In the genomic region with DNA sequence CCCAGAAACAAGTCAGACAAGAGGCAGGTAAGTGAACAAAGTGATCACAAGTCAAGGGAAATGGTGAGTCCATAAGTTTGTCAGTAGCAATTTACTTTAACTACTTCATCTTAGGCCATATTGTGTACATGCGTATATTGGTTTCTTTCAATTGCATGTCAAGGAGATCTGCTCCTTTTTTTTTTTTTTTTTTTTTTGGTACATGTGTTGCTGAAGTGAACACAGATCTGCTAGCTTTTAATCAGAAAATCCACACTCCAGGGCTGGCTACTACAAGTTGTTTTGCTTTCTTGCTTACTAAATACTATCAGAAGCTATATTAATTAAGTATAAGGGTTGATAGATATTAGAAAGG, we compare ENCODE assay signal across 28 cellular contexts.
"Had no signal": no experiment of that assay in that cellular context is flagged by ENCODE, and none has a peak within 500 bp of the region (broad histone marks: within the 10 kb centered on the region; RNA-seq: fewer than 3 reads in every experiment).

No MANE protein-coding gene starts in this region.

- H3K4me1 ChIP-seq: left lung, lower lobe of right lung, pancreas, prostate gland, stomach, testis, thyroid gland, transverse colon, upper lobe of left lung, vagina had no signal

- H3K27ac ChIP-seq: hepatocyte, left lung, lower lobe of right lung, pancreas, prostate gland, skin epidermis, stomach, testis, thyroid gland, transverse colon, upper lobe of left lung, vagina had no signal

- H3K27ac Mint-ChIP-seq: naive thymus-derived CD8-positive, alpha-beta T cell; stimulated activated naive B cell treated with anti-CD40 and anti-IgM and Interleukin-4, amounts not matched to agents 10 μg/mL and 1 μg/mL and 100 μg/mL, for 72 hours had no signal

- H3K79me2 ChIP-seq: hepatocyte had no signal

- H3K27me3 Mint-ChIP-seq: naive thymus-derived CD8-positive, alpha-beta T cell; stimulated activated naive B cell treated with anti-CD40 and anti-IgM and Interleukin-4, amounts not matched to agents 10 μg/mL and 1 μg/mL and 100 μg/mL, for 72 hours had no signal

- FAIRE-seq: islet of Langerhans, kidney, pancreas had no signal

- H3K9me3 Mint-ChIP-seq: stimulated activated naive B cell treated with anti-CD40 and anti-IgM and Interleukin-4, amounts not matched to agents 10 μg/mL and 1 μg/mL and 100 μg/mL, for 72 hours had no signal

- H3K9me3 ChIP-seq: left lung, lower lobe of right lung, pancreas, prostate gland, stomach, testis, thyroid gland, transverse colon, upper lobe of left lung, vagina had no signal

- H2AFZ ChIP-seq: hepatocyte had no signal

- H3K4me3 Mint-ChIP-seq: naive thymus-derived CD8-positive, alpha-beta T cell; stimulated activated naive B cell treated with anti-CD40 and anti-IgM and Interleukin-4, amounts not matched to agents 10 μg/mL and 1 μg/mL and 100 μg/mL, for 72 hours had no signal

- H3K27me3 ChIP-seq: hepatocyte, left lung, pancreas, stomach, testis, thyroid gland, transverse colon, upper lobe of left lung, vagina had no signal

- H3K4me1 Mint-ChIP-seq: naive thymus-derived CD8-positive, alpha-beta T cell; stimulated activated naive B cell treated with anti-CD40 and anti-IgM and Interleukin-4, amounts not matched to agents 10 μg/mL and 1 μg/mL and 100 μg/mL, for 72 hours had no signal

- H3K36me3 Mint-ChIP-seq: naive thymus-derived CD8-positive, alpha-beta T cell; stimulated activated naive B cell treated with anti-CD40 and anti-IgM and Interleukin-4, amounts not matched to agents 10 μg/mL and 1 μg/mL and 100 μg/mL, for 72 hours had no signal

- DNase-seq: kidney; left colon; left lung; lower lobe of right lung; mammary epithelial cell; mesenchymal stem cell; naive thymus-derived CD8-positive, alpha-beta T cell; nucleus accumbens; pancreas; retina; right cardiac atrium; stimulated activated CD4-positive, alpha-beta T cell treated with anti-CD3 and anti-CD28 coated beads, Interleukin-12 subunit alpha, Interleukin-12 subunit beta, amount 100 ng/mL, for 4 hours; stimulated activated CD4-positive, alpha-beta T cell treated with anti-CD3 and anti-CD28 coated beads, Interleukin-15, amount 100 ng/mL, for 24 hours; stimulated activated CD4-positive, alpha-beta T cell treated with anti-CD3 and anti-CD28 coated beads, Interleukin-2, amount 100 ng/mL, for 24 hours; stimulated activated CD4-positive, alpha-beta T cell treated with anti-CD3 and anti-CD28 coated beads, Interleukin-4, amount 100 ng/mL, for 1 hour; stimulated activated naive B cell treated with anti-CD40 and anti-IgM and Interleukin-4, amounts not matched to agents 10 μg/mL and 1 μg/mL and 100 μg/mL, for 72 hours; stimulated activated naive CD8-positive, alpha-beta T cell treated with anti-CD3 and anti-CD28 coated beads, Interleukin-15, Interleukin-2, amounts not matched to agents 100 U/mL and 50 U/mL, for 24 hours; stomach; testis; thyroid gland; transverse colon; upper lobe of left lung had no signal

- H3K36me3 ChIP-seq: left lung, lower lobe of right lung, pancreas, prostate gland, stomach, thyroid gland, transverse colon, upper lobe of left lung, vagina had no signal

- H3K4me3 ChIP-seq: hepatocyte, left lung, lower lobe of right lung, pancreas, prostate gland, skin epidermis, stomach, testis, thyroid gland, transverse colon, upper lobe of left lung, vagina had no signal

- H3K4me2 ChIP-seq: hepatocyte had no signal

- ATAC-seq: left colon; left lung; lower lobe of right lung; naive thymus-derived CD8-positive, alpha-beta T cell; pancreas; right cardiac atrium; sciatic nerve; stimulated activated naive B cell treated with anti-CD40 and anti-IgM and Interleukin-4, amounts not matched to agents 10 μg/mL and 1 μg/mL and 100 μg/mL, for 72 hours; stimulated activated naive CD8-positive, alpha-beta T cell treated with anti-CD3 and anti-CD28 coated beads, Interleukin-15, Interleukin-2, amounts not matched to agents 100 U/mL and 50 U/mL, for 24 hours had no signal
